ENCODE assay signal across 8 cellular contexts in genomic region chr19:9140159-9140874, GRCh38. TPM values are rescaled to one million over a fixed set of nuclear protein-coding genes. Genes with fewer than 3 reads are reported as not detected.
DNase-seq lines count a peak whose midpoint lies in the region; ATAC-seq, FAIRE-seq and TF ChIP-seq lines count a peak whose summit lies in the region.

TSS of gene ZNF317 (plus strand) at chr19:9140397. CDS start at chr19:9156017, 15,620 bp downstream.

- no peak for TF ChIP-seq CTCF in chondrocyte (IDR thresholded peaks at IDR 0.05)
- no peak for TF ChIP-seq CTCF in keratinocyte (optimal IDR thresholded peaks at IDR 0.05 in 1 of 3, IDR thresholded peaks at IDR 0.05 in 1 of 3, conservative IDR thresholded peaks at IDR 0.05 in 1 of 3; ENCODE audit: extremely low read depth in 1 of 3, insufficient read depth in 2 of 3, low read length in 3 of 3)

- H3K9me3 ChIP-seq in keratinocyte (ENCODE audit: control insufficient read depth, low read depth, low read length): peaks cover 6% of the 10 kb centered on the region

- no peaks in the 10 kb centered on the region for H4K20me1 ChIP-seq in keratinocyte (ENCODE audit: control insufficient read depth, extremely low read depth, insufficient read depth, low read length)

- H3K9me1 ChIP-seq in keratinocyte (ENCODE audit: control insufficient read depth, extremely low read depth, insufficient read depth, low read length): no peaks in the 10 kb centered on the region

- H3K4me1 Mint-ChIP-seq in chondrocyte (ENCODE audit: low read depth): peaks cover 31% of the 10 kb centered on the region

- H3K4me2 ChIP-seq in keratinocyte (ENCODE audit: control insufficient read depth, extremely low read depth, insufficient read depth, low read depth, low read length): peak within 1 kb of the TSS; percentile 99

- peak within 1 kb of the TSS; percentile 89 for H3K4me3 Mint-ChIP-seq in chondrocyte (ENCODE audit: unreplicated experiment)

- no peaks in the 10 kb centered on the region for H3K27me3 ChIP-seq in keratinocyte (ENCODE audit: control insufficient read depth, extremely low read depth, insufficient read depth, low read length)

- peaks cover 52% of the 10 kb centered on the region for H3K79me2 ChIP-seq in keratinocyte (ENCODE audit: control insufficient read depth, insufficient read depth, low read length)

- H3K4me1 ChIP-seq in keratinocyte (ENCODE audit: control insufficient read depth, extremely low read depth, insufficient read depth, low read length): peaks cover 5% of the 10 kb centered on the region

- ATAC-seq in GM19025 (IDR thresholded peaks at IDR 0.05; ENCODE audit: low read depth, unreplicated experiment) (peak; percentile 91), HG03342 (IDR thresholded peaks at IDR 0.05; ENCODE audit: unreplicated experiment) (peak; percentile 95)
- peak; percentile 95 to 96 for ATAC-seq in activated CD4-positive, CD25-positive, alpha-beta regulatory T cell treated with anti-CD3 and anti-CD28 coated beads, Interleukin-2, amount 50 U/mL, for 24 hours

- no peak for FAIRE-seq in keratinocyte (lab: Jason Lieb, UNC)

- H3K36me3 ChIP-seq in keratinocyte (ENCODE audit: control insufficient read depth in 2 of 2, extremely low read depth in 1 of 2, insufficient read depth in 2 of 2, low read length in 2 of 2): peaks cover 0 to 8% of the 10 kb centered on the region in 2 experiments

- H3K36me3 Mint-ChIP-seq in chondrocyte (ENCODE audit: low read depth): peaks cover 11% of the 10 kb centered on the region

- H3K4me3 ChIP-seq in keratinocyte (ENCODE audit: control insufficient read depth in 2 of 3, extremely low read depth in 1 of 3, insufficient read depth in 2 of 3, low read depth in 1 of 3, low read length in 3 of 3): peak within 1 kb of the TSS; percentile 78 to 87 (median 82)

- peak within 1 kb of the TSS; percentile 100 for H2AFZ ChIP-seq in keratinocyte (ENCODE audit: control insufficient read depth, low read length)

- H3K27me3 Mint-ChIP-seq in chondrocyte (ENCODE audit: low read depth): no peaks in the 10 kb centered on the region

- DNase-seq in AG08396 (ENCODE audit: low spot score) (peak; percentile 90), NCI-H446 treated with DMSO at 0.1 percent for 48 hours (lab: John Stamatoyannopoulos, UW) (peak; percentile 85), chondrocyte (ENCODE audit: low spot score) (peak; percentile 95), keratinocyte (ENCODE audit: low read depth, low spot score) (no peak)
- peak; percentile 70 to 72 for DNase-seq in stimulated activated CD4-positive, alpha-beta T cell treated with anti-CD3 and anti-CD28 coated beads, Interleukin-15, amount 100 ng/mL, for 1 hour (ENCODE audit: low read depth in 1 of 2, low spot score in 1 of 2)

- peaks cover 11% of the 10 kb centered on the region for H3K9me3 Mint-ChIP-seq in chondrocyte (ENCODE audit: low read depth)

- dilution Hi-C loops in keratinocyte (cut with MboI; ENCODE audit: extremely low pct_ligation_motif_present, low sequenced_read_pairs): no loop called here

- peak within 1 kb of the TSS; percentile 94 for H3K9ac ChIP-seq in keratinocyte (ENCODE audit: control insufficient read depth, extremely low read depth, insufficient read depth, low read length)

- H3K27ac Mint-ChIP-seq in chondrocyte (ENCODE audit: unreplicated experiment): peak within 1 kb of the TSS; percentile 96

- peak within 1 kb of the TSS; percentile 86 for H3K27ac ChIP-seq in keratinocyte (ENCODE audit: control insufficient read depth, insufficient read depth, low read length)

RNA-seq across cellular contexts. Expression of gene ZNF317, which starts in this region (rescaled TPM):
- 21.6 to 23.0 TPM (median 22.0 TPM) in 3 replicates for total RNA-seq in chondrocyte
- polyA plus RNA-seq in keratinocyte: 15.7 to 25.9 TPM (median 21.9 TPM) in 3 replicates
- 10.7 TPM for polyA plus RNA-seq in keratinocyte (2011; ENCODE audit: low read depth)
- 21.7 and 27.1 TPM in 2 replicates for polyA plus RNA-seq in keratinocyte (2011; cell fraction: cytosol; rRNA removed)
- polyA plus RNA-seq in keratinocyte (2011; cell fraction: nucleus; rRNA removed): 35.3 and 39.0 TPM in 2 replicates
- polyA plus RNA-seq in keratinocyte (2012; ENCODE audit: low replicate concordance): 26.9 and 29.3 TPM in 2 replicates
- 17.1 to 23.9 TPM (median 19.2 TPM) in 3 replicates for polyA minus RNA-seq in keratinocyte
- 14.0 TPM for polyA minus RNA-seq in keratinocyte (2011; cell fraction: cytosol; rRNA and poly(A)+ RNA removed)
- 18.6 and 27.4 TPM in 2 replicates for polyA minus RNA-seq in keratinocyte (2011; cell fraction: nucleus; rRNA and poly(A)+ RNA removed)
